ENCODE assay signal across 1 cellular context in the genomic region with DNA sequence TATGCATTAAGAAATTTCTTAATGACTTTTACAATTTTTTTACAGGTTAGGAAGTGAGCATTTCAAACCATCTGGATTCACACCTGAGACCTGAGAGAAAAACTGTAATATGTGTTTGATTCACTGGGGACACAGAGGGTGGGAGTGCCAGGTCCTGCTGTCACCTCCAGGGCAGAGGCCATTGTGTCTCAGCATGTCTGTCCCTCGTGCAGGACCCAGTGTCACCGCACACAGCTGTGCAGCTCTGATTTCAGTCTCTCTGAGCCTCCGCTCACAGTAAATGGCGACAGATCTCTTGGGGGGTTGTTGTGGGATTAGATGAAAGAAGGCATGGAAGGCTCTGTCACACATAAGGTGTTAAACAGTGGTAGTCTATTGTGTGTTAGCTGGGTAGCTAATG.
TF ChIP-seq lines count a peak whose summit lies in the region.

No MANE protein-coding gene starts in this region.

TF ChIP-seq in WTC11, 78 proteins besides CTCF, POLR2A, EP300 and RAD21 (continued from another document):
- TF ChIP-seq ATF2 (CRISPR knock-in tag; IDR thresholded peaks at IDR 0.05; ENCODE audit: borderline replicate concordance, low read depth), result no peak
TF ChIP-seq in WTC11: peak in this region for 0.
